Comparison of ENCODE assay signal across 15 cellular contexts in the genomic region with DNA sequence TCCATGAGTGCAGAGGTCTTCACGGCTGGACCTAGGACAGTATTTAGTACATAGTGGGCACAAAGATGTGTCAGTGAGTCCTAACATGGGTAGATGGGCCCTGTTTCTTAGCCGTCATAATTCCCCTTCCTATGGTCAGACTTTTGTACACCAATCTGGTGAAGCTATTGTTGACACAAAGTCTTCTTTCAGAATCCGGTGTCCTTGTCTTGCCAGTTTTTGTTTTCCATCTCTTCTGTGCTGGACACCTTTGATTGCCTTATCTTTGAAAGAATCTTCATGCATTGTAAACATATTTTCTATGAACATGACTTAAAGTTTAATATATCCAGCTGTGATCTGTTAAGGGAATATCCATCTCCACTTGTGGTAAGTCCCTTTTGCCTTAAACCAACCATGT. TPM values are rescaled to one million over a fixed set of nuclear protein-coding genes. Genes with fewer than 3 reads are reported as not detected.
DNase-seq lines count a peak whose midpoint lies in the region; ATAC-seq, FAIRE-seq and TF ChIP-seq lines count a peak whose summit lies in the region.
"Had no signal": no experiment of that assay in that cellular context is flagged by ENCODE, and none has a peak within 500 bp of the region (broad histone marks: within the 10 kb centered on the region; RNA-seq: fewer than 3 reads in every experiment).

No MANE protein-coding gene starts in this region.

- no peaks in the 10 kb centered on the region for H3K9me3 ChIP-seq in HepG2 (ENCODE audit: low read length)
- no peaks in the 10 kb centered on the region for H3K9me3 ChIP-seq in right lobe of liver
- H3K9me3 ChIP-seq in endothelial cell of umbilical vein (replicated peaks; ENCODE audit: control insufficient read depth, insufficient read depth, low read length), result no peaks in the 10 kb centered on the region
- H3K9me3 ChIP-seq in tibial artery, result no peaks in the 10 kb centered on the region
- H3K9me3 ChIP-seq in esophagus squamous epithelium, result no peaks in the 10 kb centered on the region

- H3K9ac ChIP-seq in HepG2 (ENCODE audit: insufficient read depth, low read depth, low read length), result no peak overlapping the region
- H3K9ac ChIP-seq in endothelial cell of umbilical vein (replicated peaks; ENCODE audit: extremely low read depth, insufficient read depth, low read length), result no peak overlapping the region
- H3K9ac ChIP-seq: GM23248 had no signal

- ATAC-seq in HepG2 (no peak), right lobe of liver (no peak), GM18502 (IDR thresholded peaks at IDR 0.05; ENCODE audit: poor library complexity, unreplicated experiment) (no peak)
- ATAC-seq: CD8-positive, alpha-beta T cell; HCT116 had no signal

- no peak for TF ChIP-seq RAD21 in HepG2 (CRISPR knock-in tag; IDR thresholded peaks at IDR 0.05)

- H4K20me1 ChIP-seq in HepG2 (ENCODE audit: insufficient read depth, low read length) (no peaks in the 10 kb centered on the region; the same call in 1 of the 2 replicates), endothelial cell of umbilical vein (replicated peaks; ENCODE audit: control insufficient read depth, extremely low read depth, insufficient read depth, low read length) (no peaks in the 10 kb centered on the region)

- H2AFZ ChIP-seq in HepG2 (ENCODE audit: low read length) (no peak overlapping the region), endothelial cell of umbilical vein (ENCODE audit: low read depth, low read length) (no peak overlapping the region)
- H2AFZ ChIP-seq: GM23248 had no signal

- intact Hi-C loops in HepG2 (cut with micrococcal nuclease; ENCODE audit: unreplicated experiment), result loop anchor here (5.0 to 10.0 kb wide), 2 partner anchors 95 to 182 kb away; no protein-coding TSS in a partner anchor
- intact Hi-C loops in right lobe of liver (cut with DNase I), result no loop called here
- intact Hi-C loops in endothelial cell of umbilical vein (cut with micrococcal nuclease), result no loop called here
- intact Hi-C loops in tibial artery (cut with DNase I; ENCODE audit: low total_unique reads), result loop anchor here (5.0 kb wide), 1 partner anchor 252 kb away; the partner anchor contains the start of gene GCLC
- intact Hi-C loops in esophagus squamous epithelium (cut with DNase I), result loop anchor here (10.0 kb wide), 2 partner anchors 65 to 155 kb away; no protein-coding TSS in a partner anchor

- DNase-seq in HepG2 (ENCODE audit: low spot score) (no peak), right lobe of liver (no peak), endothelial cell of umbilical vein (ENCODE audit: low read depth, low spot score) (no peak), tibial artery (no peak), SIG-M5 treated with dmso at 0.1 percent for 504 hours (lab: John Stamatoyannopoulos, UW; ENCODE audit: unreplicated experiment) (no peak), esophagus squamous epithelium (lab: John Stamatoyannopoulos, UW) (no peak)
- DNase-seq: CD8-positive, alpha-beta T cell; COR-L47; DMS53; GM23248 had no signal

- H3K4me1 ChIP-seq in HepG2 (ENCODE audit: insufficient read depth, low read length) (peaks cover 37% of the 10 kb centered on the region), right lobe of liver (peaks cover 0 to 11% (median 1%) of the 10 kb centered on the region in 4 donors), endothelial cell of umbilical vein (ENCODE audit: control insufficient read depth, extremely low read depth, insufficient read depth, low read length) (peaks cover 17% of the 10 kb centered on the region), tibial artery (peaks cover 0 to 78% (median 37%) of the 10 kb centered on the region in 4 donors), esophagus squamous epithelium (peaks cover 0 to 47% (median 19%) of the 10 kb centered on the region in 3 donors)

- WGBS in HepG2 (ENCODE audit: low lambda C conversion rate), result 56% methylated on average over 3 of the region's 3 CpGs
- WGBS in right lobe of liver (ENCODE audit: insufficient coverage, low coverage, low lambda C conversion rate, missing lambda C conversion rate), result 80% methylated on average over 3 of the region's 3 CpGs
- 92% methylated on average over 3 of the region's 3 CpGs for WGBS in esophagus squamous epithelium, 2 donors

- no peak for TF ChIP-seq CTCF in HepG2 (CRISPR knock-in tag; IDR thresholded peaks at IDR 0.05)
- TF ChIP-seq CTCF in right lobe of liver (IDR thresholded peaks at IDR 0.05), result no peak
- no peak for TF ChIP-seq CTCF in endothelial cell of umbilical vein (IDR thresholded peaks at IDR 0.05; ENCODE audit: extremely low read depth in 1 of 2, insufficient read depth in 1 of 2, low read depth in 1 of 2, low read length in 2 of 2)
- TF ChIP-seq CTCF in tibial artery (IDR thresholded peaks at IDR 0.05), result no peak
- TF ChIP-seq CTCF in esophagus squamous epithelium (IDR thresholded peaks at IDR 0.05), result no peak

- peak overlapping the region; percentile 4 for H3K27ac ChIP-seq in HepG2 (ENCODE audit: extremely low read length, insufficient read depth, low read length)
- H3K27ac ChIP-seq in right lobe of liver, result no peak overlapping the region
- no peak overlapping the region for H3K27ac ChIP-seq in endothelial cell of umbilical vein (ENCODE audit: insufficient read depth, low read depth, low read length)
- H3K27ac ChIP-seq in tibial artery, result peak overlapping the region; percentile 62 to 72
- H3K27ac ChIP-seq in esophagus squamous epithelium, result no peak overlapping the region
- H3K27ac ChIP-seq: 22Rv1, GM23248 had no signal

- CTCF ChIA-PET in HepG2 (lab: Yijun Ruan, JAX; ENCODE audit: low intra/inter-chr PET ratio, low total read pairs), result no interaction called here
- CTCF ChIA-PET in endothelial cell of umbilical vein (lab: Charles Lee), result interaction anchor here (0.9 to 2.2 kb wide), 6 partner anchors 9 to 157 kb away, joined by 3 to 8 read pairs (median 4); no protein-coding TSS in a partner anchor

- POLR2A ChIA-PET in HepG2 (lab: Yijun Ruan, JAX) (interaction anchor here (1.4 kb wide), 1 partner anchor 22 kb away, joined by 4 read pairs; no protein-coding TSS in a partner anchor), endothelial cell of umbilical vein (lab: Charles Lee) (no interaction called here)

- H3K9me1 ChIP-seq in endothelial cell of umbilical vein (replicated peaks; ENCODE audit: control insufficient read depth, extremely low read depth, insufficient read depth, low read length), result no peaks in the 10 kb centered on the region

- H3K79me2 ChIP-seq in HepG2 (ENCODE audit: insufficient read depth, low read length), result peaks cover 85% of the 10 kb centered on the region
- H3K79me2 ChIP-seq in endothelial cell of umbilical vein (ENCODE audit: control insufficient read depth, insufficient read depth, low read length), result peaks cover 19% of the 10 kb centered on the region

- H3K4me3 ChIP-seq in HepG2 (replicated peaks in 1 of 3; ENCODE audit: insufficient read depth in 1 of 3, low read depth in 2 of 3, low read length in 3 of 3) (no peak overlapping the region), right lobe of liver (no peak overlapping the region), endothelial cell of umbilical vein (replicated peaks in 1 of 3; ENCODE audit: insufficient read depth in 1 of 3, low read depth in 1 of 3, low read length in 3 of 3) (no peak overlapping the region), tibial artery (no peak overlapping the region), esophagus squamous epithelium (no peak overlapping the region)
- H3K4me3 ChIP-seq: GM23248 had no signal

- in situ Hi-C loops in HepG2 (cut with HindIII; ENCODE audit: extremely low pct_ligation_motif_present, low pct_unique_long_range_greater_than_20kb), result no loop called here

- no peaks in the 10 kb centered on the region; a peak in 3 of 5 replicates for H3K36me3 ChIP-seq in HepG2 (replicated peaks in 1 of 2; ENCODE audit: control insufficient read depth in 1 of 2, insufficient read depth in 2 of 2, low read length in 2 of 2)
- H3K36me3 ChIP-seq in right lobe of liver, result no peaks in the 10 kb centered on the region
- no peaks in the 10 kb centered on the region for H3K36me3 ChIP-seq in endothelial cell of umbilical vein (ENCODE audit: control insufficient read depth in 2 of 2, extremely low read depth in 1 of 2, insufficient read depth in 2 of 2, low read length in 2 of 2)
- no peaks in the 10 kb centered on the region for H3K36me3 ChIP-seq in tibial artery
- no peaks in the 10 kb centered on the region for H3K36me3 ChIP-seq in esophagus squamous epithelium

- no TSS peak for BruUV-seq in HepG2 (replicated peaks; lab: Mats Ljungman, UMichigan)
- no TSS peak for BruUV-seq in endothelial cell of umbilical vein (replicated peaks; lab: Mats Ljungman, UMichigan)

- peak overlapping the region; percentile 3; the same call in 1 of the 2 replicates for H3K4me2 ChIP-seq in HepG2 (ENCODE audit: low read depth, low read length)
- no peak overlapping the region for H3K4me2 ChIP-seq in endothelial cell of umbilical vein (ENCODE audit: insufficient read depth, low read length)

- H3K27me3 ChIP-seq in HepG2 (ENCODE audit: control insufficient read depth in 1 of 2, insufficient read depth in 2 of 2, low read length in 2 of 2) (no peaks in the 10 kb centered on the region; a peak in 2 of 5 replicates), right lobe of liver (no peaks in the 10 kb centered on the region), endothelial cell of umbilical vein (ENCODE audit: control insufficient read depth in 2 of 2, insufficient read depth in 2 of 2, low read length in 2 of 2) (no peaks in the 10 kb centered on the region), tibial artery (no peaks in the 10 kb centered on the region), esophagus squamous epithelium (no peaks in the 10 kb centered on the region)

- dilution Hi-C loops in endothelial cell of umbilical vein (cut with MboI; ENCODE audit: extremely low pct_ligation_motif_present, low sequenced_read_pairs), result no loop called here

- FAIRE-seq in HepG2 (lab: Jason Lieb, UNC) (no peak), endothelial cell of umbilical vein (lab: Jason Lieb, UNC) (peak; percentile 49)
- FAIRE-seq: GM18507, H54 had no signal

- TF ChIP-seq EP300 in HepG2 (IDR thresholded peaks at IDR 0.05; ENCODE audit: low read depth in 2 of 2, low read length in 2 of 2) (no peak), HepG2 (CRISPR knock-in tag; IDR thresholded peaks at IDR 0.05; ENCODE audit: borderline replicate concordance) (no peak)

- TF ChIP-seq POLR2A in HepG2 (IDR thresholded peaks at IDR 0.05; ENCODE audit: insufficient read depth in 1 of 2, low read depth in 2 of 2, low read length in 2 of 2) (no peak), right lobe of liver (IDR thresholded peaks at IDR 0.05) (no peak), endothelial cell of umbilical vein (IDR thresholded peaks at IDR 0.05; ENCODE audit: low read depth, low read length) (no peak), esophagus squamous epithelium (IDR thresholded peaks at IDR 0.05) (no peak)

RNA-seq across cellular contexts. Expression of gene LRRC1, which starts 4.5 kb away (rescaled TPM):
- 27.7 and 31.6 TPM in 2 replicates for total RNA-seq in HepG2 (2016; rRNA removed; fragmentation: Illumina TruSeq; extraction: Trizol)
- 5.6 and 6.2 TPM in 2 replicates for total RNA-seq in HepG2 (2016; cell fraction: cytosol; rRNA removed; fragmentation: Illumina TruSeq; extraction: Trizol; ENCODE audit: low read depth)
- total RNA-seq in HepG2 (2016; cell fraction: insoluble cytoplasmic fraction; rRNA removed; fragmentation: Illumina TruSeq; extraction: Trizol), result 29.5 and 30.9 TPM in 2 replicates
- 15.3 and 17.6 TPM in 2 replicates for total RNA-seq in HepG2 (2016; cell fraction: membrane; rRNA removed; fragmentation: Illumina TruSeq; extraction: Trizol)
- total RNA-seq in HepG2 (2016; cell fraction: nucleus; rRNA removed; fragmentation: Illumina TruSeq; extraction: Trizol), result 29.7 and 30.0 TPM in 2 replicates
- polyA plus RNA-seq in HepG2 (2011; rRNA removed), result 13.1 and 15.6 TPM in 2 replicates
- 9.5 and 12.1 TPM in 2 replicates for polyA plus RNA-seq in HepG2 (2011; cell fraction: cytosol; rRNA removed)
- 20.2 and 23.5 TPM in 2 replicates for polyA plus RNA-seq in HepG2 (2011; cell fraction: nucleus; rRNA removed)
- polyA plus RNA-seq in HepG2 (2012), result 12.8 and 20.0 TPM in 2 replicates
- 2.9 and 3.4 TPM in 2 replicates for polyA plus RNA-seq in HepG2 (2016; cell fraction: cytosol; fragmentation: Illumina TruSeq; extraction: Trizol; ENCODE audit: low read depth)
- 30.2 and 31.3 TPM in 2 replicates for polyA plus RNA-seq in HepG2 (2016; cell fraction: insoluble cytoplasmic fraction; fragmentation: Illumina TruSeq; extraction: Trizol; ENCODE audit: low read depth)
- polyA plus RNA-seq in HepG2 (2016; cell fraction: membrane; fragmentation: Illumina TruSeq; extraction: Trizol; ENCODE audit: low read depth), result 8.2 and 8.7 TPM in 2 replicates
- polyA plus RNA-seq in HepG2 (2016; cell fraction: nucleus; fragmentation: Illumina TruSeq; extraction: Trizol; ENCODE audit: insufficient read depth, low read depth), result 30.0 and 31.5 TPM in 2 replicates
- 9.7 and 25.8 TPM in 2 replicates for polyA minus RNA-seq in HepG2 (2011; rRNA and poly(A)+ RNA removed; ENCODE audit: low replicate concordance)
- 9.8 and 10.7 TPM in 2 replicates for polyA minus RNA-seq in HepG2 (2011; cell fraction: cytosol; rRNA and poly(A)+ RNA removed)
- 32.8 and 35.4 TPM in 2 replicates for polyA minus RNA-seq in HepG2 (2011; cell fraction: nucleus; rRNA and poly(A)+ RNA removed)
- total RNA-seq in right lobe of liver, result 1 to 10 TPM in 4 of 6 experiments, under 1 TPM in 2; 0.46 to 3.2 (median 1.4) TPM
- 10.6 and 11.7 TPM in 2 replicates for total RNA-seq in endothelial cell of umbilical vein
- polyA plus RNA-seq in endothelial cell of umbilical vein, result 5.5 and 5.6 TPM in 2 replicates
- 5.7 and 6.3 TPM in 2 replicates for polyA plus RNA-seq in endothelial cell of umbilical vein (2011; cell fraction: cytosol; rRNA removed)
- 24.5 and 29.2 TPM in 2 replicates for polyA plus RNA-seq in endothelial cell of umbilical vein (2011; cell fraction: nucleus; rRNA removed)
- polyA plus RNA-seq in endothelial cell of umbilical vein (2012), result 6.7 and 7.3 TPM in 2 replicates
- polyA minus RNA-seq in endothelial cell of umbilical vein, result 7.8 and 10.2 TPM in 2 replicates
- polyA minus RNA-seq in endothelial cell of umbilical vein (2011; cell fraction: cytosol; rRNA and poly(A)+ RNA removed), result 4.4 TPM
- polyA minus RNA-seq in endothelial cell of umbilical vein (2011; cell fraction: nucleus; rRNA and poly(A)+ RNA removed), result 20.1 and 30.3 TPM in 2 replicates
- total RNA-seq in esophagus squamous epithelium, result 10 to 100 TPM; 23.2 to 38.5 (median 28.3) TPM

Comparison
In these comparisons a context has a peak if more than half of its experiments do, and no peak if none do; other contexts are left out.
1. H3K27ac ChIP-seq: peak in HepG2 (single experiment) and tibial artery (2 of 2); none in right lobe of liver (0 of 3), endothelial cell of umbilical vein (single experiment) and esophagus squamous epithelium (0 of 4).
2. intact Hi-C loops: an anchor here in HepG2 (5.0 to 10.0 kb wide), tibial artery (5.0 kb wide) and esophagus squamous epithelium (10.0 kb wide); none called in right lobe of liver and endothelial cell of umbilical vein.